Comparison of ENCODE assay signal across 27 cellular contexts in genomic region chr17:77568540-77568939, GRCh38.
"Had no signal": no experiment of that assay in that cellular context is flagged by ENCODE, and none has a peak within 500 bp of the region (broad histone marks: within the 10 kb centered on the region; RNA-seq: fewer than 3 reads in every experiment).

No MANE protein-coding gene starts in this region.

- H3K9me3 ChIP-seq: neutrophil, pancreas, prostate gland, right lobe of liver, sigmoid colon, stomach, thoracic aorta, thyroid gland, upper lobe of left lung, uterus had no signal

- H3K36me3 Mint-ChIP-seq: naive thymus-derived CD4-positive, alpha-beta T cell; natural killer cell; stimulated activated effector memory CD8-positive, alpha-beta T cell treated with anti-CD3 and anti-CD28 coated beads, Interleukin-12 subunit alpha, Interleukin-12 subunit beta, amount 100 ng/mL, for 72 hours; stimulated activated naive B cell treated with anti-CD40 and anti-IgM and Interleukin-4, amounts not matched to agents 10 μg/mL and 1 μg/mL and 100 μg/mL, for 72 hours had no signal

- DNase-seq: naive thymus-derived CD4-positive, alpha-beta T cell; natural killer cell; nucleus accumbens; retina; right cardiac atrium; right lobe of liver; sigmoid colon; small intestine; stimulated activated CD4-positive, alpha-beta T cell treated with anti-CD3 and anti-CD28 coated beads, Interleukin-15, amount 100 ng/mL, for 24 hours; stimulated activated CD4-positive, alpha-beta T cell treated with anti-CD3 and anti-CD28 coated beads, Interleukin-2, amount 100 ng/mL, for 24 hours; stimulated activated CD4-positive, alpha-beta T cell treated with anti-CD3 and anti-CD28 coated beads, Interleukin-2, amount 100 ng/mL, for 48 hours; stimulated activated CD4-positive, alpha-beta T cell treated with anti-CD3 and anti-CD28 coated beads, Interleukin-4, amount 100 ng/mL, for 24 hours; stimulated activated naive B cell treated with anti-CD40 and anti-IgM and Interleukin-4, amounts not matched to agents 10 μg/mL and 1 μg/mL and 100 μg/mL, for 72 hours; stimulated activated naive CD4-positive, alpha-beta T cell treated with Interleukin-2 at 50 U/mL for 16 hours; stomach; thyroid gland; trophoblast cell; uterus had no signal

- H3K4me1 ChIP-seq: pancreas, prostate gland, right lobe of liver, uterus had no signal

- H3K36me3 ChIP-seq: neutrophil, pancreas, prostate gland, right lobe of liver, sigmoid colon, stomach, thoracic aorta, thyroid gland, tibial nerve, upper lobe of left lung, uterus had no signal

- H3K4me3 ChIP-seq: pancreas, prostate gland, right lobe of liver, sigmoid colon, stomach, thoracic aorta, thyroid gland, tibial nerve, upper lobe of left lung, uterus had no signal

- ATAC-seq: naive thymus-derived CD4-positive, alpha-beta T cell; natural killer cell; pancreas; right cardiac atrium; right lobe of liver; stimulated activated effector memory CD8-positive, alpha-beta T cell treated with anti-CD3 and anti-CD28 coated beads, Interleukin-12 subunit alpha, Interleukin-12 subunit beta, amount 100 ng/mL, for 72 hours; stimulated activated naive B cell treated with anti-CD40 and anti-IgM and Interleukin-4, amounts not matched to agents 10 μg/mL and 1 μg/mL and 100 μg/mL, for 72 hours had no signal

- H3K27ac Mint-ChIP-seq: naive thymus-derived CD4-positive, alpha-beta T cell; natural killer cell; nephron; stimulated activated effector memory CD8-positive, alpha-beta T cell treated with anti-CD3 and anti-CD28 coated beads, Interleukin-12 subunit alpha, Interleukin-12 subunit beta, amount 100 ng/mL, for 72 hours; stimulated activated naive B cell treated with anti-CD40 and anti-IgM and Interleukin-4, amounts not matched to agents 10 μg/mL and 1 μg/mL and 100 μg/mL, for 72 hours; stimulated activated naive CD8-positive, alpha-beta T cell treated with anti-CD3 and anti-CD28 coated beads, Interleukin-15, Interleukin-2, amounts not matched to agents 100 ng/mL and 50 ng/mL, for 24 hours had no signal

- H3K27ac ChIP-seq: neutrophil, pancreas, prostate gland, right lobe of liver, sigmoid colon, stomach, thoracic aorta, thyroid gland, tibial nerve, upper lobe of left lung, uterus had no signal

- H3K27me3 ChIP-seq: right lobe of liver, sigmoid colon, thyroid gland, uterus had no signal

- H3K9me3 Mint-ChIP-seq: naive thymus-derived CD4-positive, alpha-beta T cell; natural killer cell; nephron; stimulated activated effector memory CD8-positive, alpha-beta T cell treated with anti-CD3 and anti-CD28 coated beads, Interleukin-12 subunit alpha, Interleukin-12 subunit beta, amount 100 ng/mL, for 72 hours; stimulated activated naive B cell treated with anti-CD40 and anti-IgM and Interleukin-4, amounts not matched to agents 10 μg/mL and 1 μg/mL and 100 μg/mL, for 72 hours; stimulated activated naive CD8-positive, alpha-beta T cell treated with anti-CD3 and anti-CD28 coated beads, Interleukin-15, Interleukin-2, amounts not matched to agents 100 ng/mL and 50 ng/mL, for 24 hours had no signal

- H3K4me3 Mint-ChIP-seq: natural killer cell; nephron; stimulated activated effector memory CD8-positive, alpha-beta T cell treated with anti-CD3 and anti-CD28 coated beads, Interleukin-12 subunit alpha, Interleukin-12 subunit beta, amount 100 ng/mL, for 72 hours; stimulated activated naive B cell treated with anti-CD40 and anti-IgM and Interleukin-4, amounts not matched to agents 10 μg/mL and 1 μg/mL and 100 μg/mL, for 72 hours; stimulated activated naive CD8-positive, alpha-beta T cell treated with anti-CD3 and anti-CD28 coated beads, Interleukin-15, Interleukin-2, amounts not matched to agents 100 ng/mL and 50 ng/mL, for 24 hours had no signal

- FAIRE-seq: pancreas, small intestine had no signal
